25 cellular contexts compared by ENCODE assay signal in genomic region chr4:47791978-47792377, GRCh38. TPM values are rescaled to one million over a fixed set of nuclear protein-coding genes. Genes with fewer than 3 reads are reported as not detected.
"Had no signal": no experiment of that assay in that cellular context is flagged by ENCODE, and none has a peak within 500 bp of the region (broad histone marks: within the 10 kb centered on the region; RNA-seq: fewer than 3 reads in every experiment).

No MANE protein-coding gene starts in this region.

- ATAC-seq: left cardiac atrium; left ventricle myocardium superior; right cardiac atrium; stimulated activated naive CD8-positive, alpha-beta T cell treated with anti-CD3 and anti-CD28 coated beads, Interleukin-15, Interleukin-2, amounts not matched to agents 100 U/mL and 50 U/mL, for 24 hours had no signal

- H3K4me3 ChIP-seq: coronary artery, testis had no signal

- H3K4me1 ChIP-seq: testis had no signal

- H3K36me3 ChIP-seq: brain microvascular endothelial cell had no signal

- H3K27me3 ChIP-seq: brain microvascular endothelial cell, testis had no signal

- FAIRE-seq: astrocyte, endothelial cell of umbilical vein, keratinocyte, TTC549, urothelium cell line had no signal

- DNase-seq: activated CD4-positive, alpha-beta T cell treated with anti-CD3 and anti-CD28 coated beads for 4 hours; activated CD4-positive, alpha-beta T cell treated with anti-CD3 and anti-CD28 coated beads, Interleukin-2, amount 50 U/mL, for 48 hours; activated CD8-positive, alpha-beta memory T cell treated with anti-CD3 and anti-CD28 coated beads for 24 hours; activated effector memory CD4-positive, alpha-beta T cell treated with anti-CD3 and anti-CD28 coated beads, Interleukin-2, amount 50 U/mL, for 16 hours; activated naive CD4-positive, alpha-beta T cell treated with anti-CD3 and anti-CD28 coated beads for 36 hours; amniotic stem cell; brain microvascular endothelial cell; foreskin fibroblast; head of caudate nucleus; hippocampal formation; left cardiac atrium; left ventricle myocardium superior; right cardiac atrium; stimulated activated CD4-positive, alpha-beta T cell treated with anti-CD3 and anti-CD28 coated beads, Interleukin-2, amount 100 ng/mL, for 48 hours; stimulated activated naive CD8-positive, alpha-beta T cell treated with anti-CD3 and anti-CD28 coated beads, Interleukin-15, Interleukin-2, amounts not matched to agents 100 U/mL and 50 U/mL, for 24 hours; testis; trophoblast cell had no signal

- H3K27ac ChIP-seq: brain microvascular endothelial cell, coronary artery, testis, VCaP had no signal

- H3K9me3 ChIP-seq: testis had no signal

RNA-seq across cellular contexts. Expression of gene CORIN, which starts 45.9 kb away (rescaled TPM):
- total RNA-seq: activated T-helper 1 cell treated with anti-CD3 and anti-CD28 coated beads, Interleukin-12 subunit alpha, Interleukin-12 subunit beta, Interleukin-2, Interleukin-4 antibody, amounts not matched to agents 30 ng/mL and 10 ng/mL and 1 ng/mL, durations not matched to agents 14 hours and 24 hours and 36 hours had no signal
